ENCODE assay signal across 12 cellular contexts in genomic region chr9:18606831-18607230, GRCh38.
DNase-seq lines count a peak whose midpoint lies in the region; ATAC-seq and TF ChIP-seq lines count a peak whose summit lies in the region.
"Had no signal": no experiment of that assay in that cellular context is flagged by ENCODE, and none has a peak within 500 bp of the region (broad histone marks: within the 10 kb centered on the region; RNA-seq: fewer than 3 reads in every experiment).

No MANE protein-coding gene starts in this region.

- peaks cover 0 to 14% (median 0%) of the 10 kb centered on the region in 3 donors for H3K9me3 ChIP-seq in esophagus squamous epithelium
- H3K9me3 ChIP-seq: upper lobe of left lung had no signal

- H3K36me3 ChIP-seq in H7 (replicated peaks; ENCODE audit: control insufficient read depth, insufficient read depth, low read length) (no peaks in the 10 kb centered on the region), esophagus squamous epithelium (no peaks in the 10 kb centered on the region)
- H3K36me3 ChIP-seq: upper lobe of left lung had no signal

- no peak for TF ChIP-seq POLR2A in esophagus squamous epithelium (IDR thresholded peaks at IDR 0.05)

- intact Hi-C loops in esophagus squamous epithelium (cut with DNase I): no loop called here

- no peak for TF ChIP-seq CTCF in esophagus squamous epithelium (IDR thresholded peaks at IDR 0.05)

- H3K4me1 ChIP-seq in esophagus squamous epithelium: peaks cover 0 to 45% (median 14%) of the 10 kb centered on the region in 3 donors
- H3K4me1 ChIP-seq: foreskin keratinocyte had no signal

- DNase-seq in H7 (peak; percentile 20), NCI-H2227 treated with DMSO at 0.1 percent for 48 hours (lab: John Stamatoyannopoulos, UW) (peak; percentile 85), esophagus squamous epithelium (lab: John Stamatoyannopoulos, UW) (no peak), skeletal muscle cell (ENCODE audit: low read depth) (peak; percentile 39), activated gamma-delta T cell treated with Interleukin-2 at 50 U/mL for 16 hours (no peak)
- DNase-seq: activated T-cell treated with anti-CD3 and anti-CD28 coated beads for 4 hours, foreskin keratinocyte, NCI-H1694, upper lobe of left lung had no signal

- no peak for ATAC-seq in GM21360 (IDR thresholded peaks at IDR 0.05; ENCODE audit: unreplicated experiment)
- no peak for ATAC-seq in GM19452 (IDR thresholded peaks at IDR 0.05; ENCODE audit: unreplicated experiment)
- no peak for ATAC-seq in HG02840 (IDR thresholded peaks at IDR 0.05; ENCODE audit: low FRiP score, unreplicated experiment)
- ATAC-seq: foreskin keratinocyte had no signal

- no peak overlapping the region for H3K4me3 ChIP-seq in H7 (ENCODE audit: insufficient read depth, low read depth, low read length)
- H3K4me3 ChIP-seq in esophagus squamous epithelium: no peak overlapping the region
- no peak overlapping the region for H3K4me3 ChIP-seq in skeletal muscle cell (ENCODE audit: low read depth, low read length)
- H3K4me3 ChIP-seq: upper lobe of left lung had no signal

- H3K27me3 ChIP-seq in H7 (ENCODE audit: control insufficient read depth, insufficient read depth, low read length): no peaks in the 10 kb centered on the region
- no peaks in the 10 kb centered on the region for H3K27me3 ChIP-seq in esophagus squamous epithelium
- H3K27me3 ChIP-seq: foreskin keratinocyte, upper lobe of left lung had no signal

- H3K27ac ChIP-seq in esophagus squamous epithelium: peak overlapping the region in 3 of 4 donors; percentile 49 to 73 (median 70)
- H3K27ac ChIP-seq: foreskin keratinocyte, upper lobe of left lung had no signal

Comparison
In these comparisons a context has a peak if more than half of its experiments do, and no peak if none do; other contexts are left out.
1. DNase-seq: peak in H7 (single experiment), NCI-H2227 treated with DMSO at 0.1 percent for 48 hours (single experiment) and skeletal muscle cell (single experiment); none in esophagus squamous epithelium (single experiment) and activated gamma-delta T cell treated with Interleukin-2 at 50 U/mL for 16 hours (single experiment).